9 cellular contexts compared by ENCODE assay signal in the genomic region with DNA sequence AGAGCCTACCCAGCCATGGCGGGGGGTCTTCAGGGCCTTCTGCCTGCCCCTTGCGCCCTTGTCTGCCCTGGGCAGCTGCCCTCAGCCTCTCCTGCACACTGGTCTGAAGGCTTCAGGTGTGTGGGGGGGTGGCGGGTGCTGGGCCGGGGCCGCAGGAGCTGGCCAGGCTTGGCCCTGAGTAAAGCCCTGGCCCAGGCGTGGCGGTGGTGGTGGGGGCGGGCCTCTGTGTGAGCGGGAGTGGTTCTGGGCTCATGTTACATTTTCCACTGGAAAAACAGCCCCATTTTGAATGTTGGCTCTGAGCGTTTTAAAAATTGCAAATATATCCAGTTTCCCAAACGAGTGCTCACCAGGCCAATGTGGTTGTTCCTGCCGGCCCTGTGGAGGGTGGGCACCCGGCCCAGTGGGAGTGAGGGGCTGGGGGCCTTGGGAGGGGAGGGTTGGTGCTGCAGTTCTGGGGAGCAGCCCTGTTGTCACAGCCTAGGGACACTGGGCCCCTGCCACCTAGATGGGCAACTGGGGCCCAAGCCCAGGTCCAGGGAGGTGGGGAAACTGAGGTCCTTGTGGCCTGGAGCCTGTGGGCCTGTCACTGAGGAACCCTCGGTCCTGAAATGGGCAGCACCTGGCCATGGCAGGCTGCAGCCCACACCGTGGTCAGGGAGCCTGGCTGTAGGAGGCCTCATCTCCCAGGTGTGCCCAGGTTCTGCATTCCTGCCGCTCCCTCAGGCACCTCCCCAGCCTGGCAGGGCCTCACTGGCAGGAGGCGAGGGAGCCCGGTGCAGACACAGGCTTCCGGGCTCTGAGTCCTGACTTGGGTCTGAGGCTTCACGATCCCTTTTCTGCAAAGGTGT. TPM values are rescaled to one million over a fixed set of nuclear protein-coding genes. Genes with fewer than 3 reads are reported as not detected.
A peak's percentile ranks its signal among the peaks of the same experiment; 100 is the strongest.
DNase-seq lines count a peak whose midpoint lies in the region; ATAC-seq and TF ChIP-seq lines count a peak whose summit lies in the region.
"Had no signal": no experiment of that assay in that cellular context is flagged by ENCODE, and none has a peak within 500 bp of the region (broad histone marks: within the 10 kb centered on the region; RNA-seq: fewer than 3 reads in every experiment).

No MANE protein-coding gene starts in this region.

- H3K27ac ChIP-seq in thoracic aorta (peak overlapping the region; percentile 85 to 94), colonic mucosa (no peak overlapping the region)
- H3K27ac ChIP-seq: SJCRH30 had no signal

- ATAC-seq in thoracic aorta (ENCODE audit: insufficient number of reproducible peaks, low FRiP score, low read depth) (no peak), GM18498 (IDR thresholded peaks at IDR 0.05; ENCODE audit: unreplicated experiment) (no peak)

- intact Hi-C loops in colonic mucosa (cut with DNase I), result no loop called here

- no peak for TF ChIP-seq CTCF in thoracic aorta (IDR thresholded peaks at IDR 0.05)
- no peak for TF ChIP-seq CTCF in colonic mucosa (IDR thresholded peaks at IDR 0.05)

- DNase-seq in HT-29 (ENCODE audit: low spot score) (peak; percentile 57), astrocyte of the hippocampus (ENCODE audit: low read depth, low spot score) (peak; percentile 81), iPS-NIHi11 (ENCODE audit: low spot score) (peak; percentile 76), thoracic aorta (ENCODE audit: low spot score) (no peak), foreskin melanocyte (no peak), colonic mucosa (no peak)
- DNase-seq: NCI-H1092 had no signal

- H3K4me1 ChIP-seq in thoracic aorta (ENCODE audit: control insufficient read depth in 1 of 2, low read depth in 2 of 2) (peaks cover 63 to 86% of the 10 kb centered on the region in 2 donors), colonic mucosa (peaks cover 4% of the 10 kb centered on the region)

- H3K9me3 ChIP-seq in thoracic aorta (no peaks in the 10 kb centered on the region), colonic mucosa (no peaks in the 10 kb centered on the region)
- H3K9me3 ChIP-seq: SJCRH30 had no signal

- H3K36me3 ChIP-seq in thoracic aorta (no peaks in the 10 kb centered on the region), colonic mucosa (no peaks in the 10 kb centered on the region)
- H3K36me3 ChIP-seq: SJCRH30 had no signal

- no peaks in the 10 kb centered on the region for H3K27me3 ChIP-seq in thoracic aorta (replicated peaks; ENCODE audit: insufficient read depth)
- H3K27me3 ChIP-seq in colonic mucosa, result peaks cover 9% of the 10 kb centered on the region
- H3K27me3 ChIP-seq: SJCRH30 had no signal

- H3K4me3 ChIP-seq in thoracic aorta (no peak overlapping the region), colonic mucosa (no peak overlapping the region)
- H3K4me3 ChIP-seq: SJCRH30 had no signal

- peak overlapping the region in 1 of 2 donors; percentile 43 for H3K9ac ChIP-seq in colonic mucosa (ENCODE audit: low read depth in 2 of 2, low read length in 2 of 2)

RNA-seq across cellular contexts. Expression of a gene that starts 28.3 kb away (rescaled TPM):
- 74.9 and 76.9 TPM in 2 replicates for total RNA-seq in HT-29 (2014; rRNA removed; shearing (Covaris generic))
- total RNA-seq in thoracic aorta (10 to 100 TPM; 61.1 to 84.0 TPM), colonic mucosa (10 to 100 TPM; 16.0 to 34.7 TPM)

RNA-seq across cellular contexts. Expression of a gene that starts 46.5 kb away (rescaled TPM):
- total RNA-seq in HT-29 (2014; rRNA removed; shearing (Covaris generic)), result 5.8 and 6.2 TPM in 2 replicates
- total RNA-seq in thoracic aorta (not detected), colonic mucosa (1 to 10 TPM in 1 of 2 donors, under 1 TPM in 1; 0.77 to 3.8 TPM)
- total RNA-seq: SJCRH30 had no signal

RNA-seq across cellular contexts. Expression of a gene that starts 52.9 kb away (rescaled TPM):
- 39.7 and 53.5 TPM in 2 replicates for total RNA-seq in HT-29 (2014; rRNA removed; shearing (Covaris generic))
- total RNA-seq in thoracic aorta (10 to 100 TPM; 23.4 to 31.9 TPM), colonic mucosa (10 to 100 TPM; 18.8 to 22.4 TPM)

Comparison
In these comparisons a context has a peak if more than half of its experiments do, and no peak if none do; other contexts are left out.
1. DNase-seq: peak in HT-29 (single experiment), astrocyte of the hippocampus (single experiment) and iPS-NIHi11 (single experiment); none in thoracic aorta (single experiment), foreskin melanocyte (single experiment) and colonic mucosa (single experiment).